Comparison of ENCODE assay signal across 28 cellular contexts in genomic region chr10:89524279-89524678, GRCh38. TPM values are rescaled to one million over a fixed set of nuclear protein-coding genes. Genes with fewer than 3 reads are reported as not detected.
"Had no signal": no experiment of that assay in that cellular context is flagged by ENCODE, and none has a peak within 500 bp of the region (broad histone marks: within the 10 kb centered on the region; RNA-seq: fewer than 3 reads in every experiment).

No MANE protein-coding gene starts in this region.

- H3K79me2 ChIP-seq: hepatocyte, parathyroid adenoma had no signal

- H3K9ac ChIP-seq: neural progenitor cell, parathyroid adenoma had no signal

- H3K36me3 Mint-ChIP-seq: mesothelial cell of epicardium; naive B cell; natural killer cell; neural progenitor cell; stimulated activated naive B cell treated with anti-CD40 and anti-IgM and Interleukin-4, amounts not matched to agents 10 μg/mL and 1 μg/mL and 100 μg/mL, for 72 hours had no signal

- H3K27ac Mint-ChIP-seq: mesothelial cell of epicardium; naive B cell; natural killer cell; nephron progenitor cell; neural progenitor cell; stimulated activated naive B cell treated with anti-CD40 and anti-IgM and Interleukin-4, amounts not matched to agents 10 μg/mL and 1 μg/mL and 100 μg/mL, for 72 hours had no signal

- H3K4me3 ChIP-seq: hepatocyte, left ventricle myocardium inferior, lung, neural progenitor cell, right atrium auricular region, right lobe of liver, smooth muscle cell, stomach, testis, thyroid gland, transverse colon, upper lobe of right lung had no signal

- H3K4me2 ChIP-seq: hepatocyte, neural progenitor cell, smooth muscle cell had no signal

- H3K4me1 ChIP-seq: neural progenitor cell, parathyroid adenoma, right lobe of liver, transverse colon had no signal

- H3K36me3 ChIP-seq: left ventricle myocardium inferior, neural progenitor cell, neutrophil, right atrium auricular region, right lobe of liver, stomach, thyroid gland, transverse colon, upper lobe of right lung had no signal

- DNase-seq: islet precursor cell; left ventricle myocardium inferior; mesendoderm; naive B cell; natural killer cell; nephron progenitor cell; occipital lobe; right lobe of liver; stimulated activated CD4-positive, alpha-beta T cell treated with anti-CD3 and anti-CD28 coated beads, Interleukin-1b, Interleukin-23, amount 100 ng/mL, for 48 hours; stimulated activated CD4-positive, alpha-beta T cell treated with anti-CD3 and anti-CD28 coated beads, Interleukin-2, amount 100 ng/mL, for 48 hours; stimulated activated CD4-positive, alpha-beta T cell treated with anti-CD3 and anti-CD28 coated beads, Interleukin-4, amount 100 ng/mL, for 4 hours; stimulated activated CD8-positive, alpha-beta memory T cell treated with anti-CD3 and anti-CD28 coated beads, Interleukin-4, amount 100 ng/mL, for 48 hours; stimulated activated naive B cell treated with anti-CD40 and anti-IgM and Interleukin-4, amounts not matched to agents 10 μg/mL and 1 μg/mL and 100 μg/mL, for 72 hours; stimulated activated naive CD8-positive, alpha-beta T cell treated with anti-CD3 and anti-CD28 coated beads, Interleukin-15, Interleukin-2, amounts not matched to agents 100 U/mL and 50 U/mL, for 24 hours; stomach; testis; thyroid gland; transverse colon; upper lobe of right lung had no signal

- H3K9me3 Mint-ChIP-seq: mesothelial cell of epicardium; naive B cell; natural killer cell; nephron progenitor cell; neural progenitor cell; stimulated activated naive B cell treated with anti-CD40 and anti-IgM and Interleukin-4, amounts not matched to agents 10 μg/mL and 1 μg/mL and 100 μg/mL, for 72 hours had no signal

- H2AFZ ChIP-seq: hepatocyte, neural progenitor cell, parathyroid adenoma had no signal

- H3K4me1 Mint-ChIP-seq: naive B cell; natural killer cell; nephron progenitor cell; stimulated activated naive B cell treated with anti-CD40 and anti-IgM and Interleukin-4, amounts not matched to agents 10 μg/mL and 1 μg/mL and 100 μg/mL, for 72 hours had no signal

- H3K4me3 Mint-ChIP-seq: mesothelial cell of epicardium; naive B cell; natural killer cell; nephron progenitor cell; neural progenitor cell; stimulated activated naive B cell treated with anti-CD40 and anti-IgM and Interleukin-4, amounts not matched to agents 10 μg/mL and 1 μg/mL and 100 μg/mL, for 72 hours had no signal

- ATAC-seq: natural killer cell; right lobe of liver; stimulated activated naive B cell treated with anti-CD40 and anti-IgM and Interleukin-4, amounts not matched to agents 10 μg/mL and 1 μg/mL and 100 μg/mL, for 72 hours; stimulated activated naive CD8-positive, alpha-beta T cell treated with anti-CD3 and anti-CD28 coated beads, Interleukin-15, Interleukin-2, amounts not matched to agents 100 U/mL and 50 U/mL, for 24 hours; upper lobe of right lung had no signal

- H3K27ac ChIP-seq: hepatocyte, neural progenitor cell, neutrophil, parathyroid adenoma, right lobe of liver, stomach, testis, thyroid gland, transverse colon, upper lobe of right lung had no signal

- H3K9me3 ChIP-seq: left ventricle myocardium inferior, neutrophil, right atrium auricular region, right lobe of liver, stomach, testis, thyroid gland, transverse colon, upper lobe of right lung had no signal

- H3K27me3 ChIP-seq: hepatocyte, neural progenitor cell, right atrium auricular region, right lobe of liver, testis, thyroid gland, transverse colon, upper lobe of right lung had no signal

RNA-seq across cellular contexts. Expression of gene SLC16A12, which starts 11.1 kb away (rescaled TPM):
- total RNA-seq: mononuclear cell, natural killer cell, smooth muscle cell had no signal
